Comparison of ENCODE assay signal across 1 cellular context in the genomic region with DNA sequence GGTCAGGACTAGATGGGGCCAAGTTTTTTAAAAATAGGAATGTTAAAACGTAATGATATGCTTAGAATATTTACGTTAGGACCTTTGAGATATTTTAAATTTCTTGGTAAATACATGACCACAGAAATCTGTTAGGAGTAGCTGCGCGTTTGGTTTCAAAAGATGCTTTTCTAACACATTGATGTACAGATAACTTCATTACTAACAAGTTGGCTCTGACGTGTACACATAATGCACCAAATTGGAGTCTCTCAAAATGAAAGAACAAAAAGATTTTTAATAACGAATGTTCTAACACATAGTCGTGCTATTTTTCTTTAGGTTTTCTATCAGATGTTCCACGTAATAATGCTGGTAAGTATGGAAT.
TF ChIP-seq lines count a peak whose summit lies in the region.

No MANE protein-coding gene starts in this region.

TF ChIP-seq in K562, 482 proteins besides CTCF, POLR2A, EP300 and RAD21:
- TF ChIP-seq NONO (IDR thresholded peaks at IDR 0.05; ENCODE audit: low read depth in 2 of 2, low read length in 1 of 2) (0 out of 4 replicates have a peak, but pooled peaks of 1 of the 2 experiments have one; percentile 2), SOX6 (IDR thresholded peaks at IDR 0.05) (no peak), FUS (optimal IDR thresholded peaks at IDR 0.05; ENCODE audit: low read depth, low read length) (no peak), ZNF518B (CRISPR knock-in tag; IDR thresholded peaks at IDR 0.05) (no peak), SMARCE1 (IDR thresholded peaks at IDR 0.05) (peak; percentile 26; the same call in 1 of the 2 replicates), NFATC3 (IDR thresholded peaks at IDR 0.05) (0 out of 2 replicates have a peak, but pooled peaks have one; percentile 63), NCOA1 (IDR thresholded peaks at IDR 0.05; ENCODE audit: low read depth) (no peak), SAFB (IDR thresholded peaks at IDR 0.05; ENCODE audit: borderline replicate concordance, low read depth, low read length) (no peak), CEBPG (CRISPR knock-in tag; IDR thresholded peaks at IDR 0.05) (no peak), CEBPG (tag; conservative IDR thresholded peaks at IDR 0.05 in 1 of 2, IDR thresholded peaks at IDR 0.05 in 1 of 2) (no peak), BCOR (IDR thresholded peaks at IDR 0.05) (no peak), HCFC1 (IDR thresholded peaks at IDR 0.05; ENCODE audit: low read depth, low read length) (no peak), GTF2E2 (tag; IDR thresholded peaks at IDR 0.05) (peak; percentile 36; the same call in 1 of the 2 replicates), ELF1 (tag; IDR thresholded peaks at IDR 0.05) (0 out of 2 replicates have a peak, but pooled peaks have one; percentile 33), KDM1A (IDR thresholded peaks at IDR 0.05) (0 out of 4 replicates have a peak, but pooled peaks of 1 of the 2 experiments have one; percentile 10), TGIF2 (CRISPR knock-in tag; IDR thresholded peaks at IDR 0.05) (peak; percentile 8; the same call in 1 of the 2 replicates), HDAC3 (IDR thresholded peaks at IDR 0.05; ENCODE audit: borderline replicate concordance, partially characterized antibody) (peak; percentile 24), ZFP36 (IDR thresholded peaks at IDR 0.05; ENCODE audit: low read depth, low read length, partially characterized antibody) (no peak), ZNF239 (CRISPR knock-in tag; IDR thresholded peaks at IDR 0.05) (no peak), RBM17 (IDR thresholded peaks at IDR 0.05; ENCODE audit: borderline replicate concordance, low read depth, low read length) (no peak), ZFX (CRISPR knock-in tag; IDR thresholded peaks at IDR 0.05) (0 out of 2 replicates have a peak, but pooled peaks have one; percentile 17), PML (IDR thresholded peaks at IDR 0.05; ENCODE audit: low read length) (0 out of 2 replicates have a peak, but pooled peaks have one; percentile 9), FOXA1 (IDR thresholded peaks at IDR 0.05; ENCODE audit: borderline replicate concordance) (no peak), NR2C1 (IDR thresholded peaks at IDR 0.05) (no peak), NR2C1 (tag; IDR thresholded peaks at IDR 0.05) (no peak), CHD4 (IDR thresholded peaks at IDR 0.05; ENCODE audit: insufficient read depth, insufficient replicate concordance, low read depth, low read length, poor library complexity, severe bottlenecking) (peak; percentile 30), SMARCA4 (IDR thresholded peaks at IDR 0.05) (0 out of 2 replicates have a peak, but pooled peaks have one; percentile 8), FOXM1 (IDR thresholded peaks at IDR 0.05; ENCODE audit: low read depth) (peak; percentile 82), FOXM1 (CRISPR knock-in tag; IDR thresholded peaks at IDR 0.05; ENCODE audit: low read depth) (no peak), TFE3 (CRISPR knock-in tag; IDR thresholded peaks at IDR 0.05) (no peak), GABPB2 (CRISPR knock-in tag; conservative IDR thresholded peaks at IDR 0.05) (no peak)
- TF ChIP-seq, protein P1, sequence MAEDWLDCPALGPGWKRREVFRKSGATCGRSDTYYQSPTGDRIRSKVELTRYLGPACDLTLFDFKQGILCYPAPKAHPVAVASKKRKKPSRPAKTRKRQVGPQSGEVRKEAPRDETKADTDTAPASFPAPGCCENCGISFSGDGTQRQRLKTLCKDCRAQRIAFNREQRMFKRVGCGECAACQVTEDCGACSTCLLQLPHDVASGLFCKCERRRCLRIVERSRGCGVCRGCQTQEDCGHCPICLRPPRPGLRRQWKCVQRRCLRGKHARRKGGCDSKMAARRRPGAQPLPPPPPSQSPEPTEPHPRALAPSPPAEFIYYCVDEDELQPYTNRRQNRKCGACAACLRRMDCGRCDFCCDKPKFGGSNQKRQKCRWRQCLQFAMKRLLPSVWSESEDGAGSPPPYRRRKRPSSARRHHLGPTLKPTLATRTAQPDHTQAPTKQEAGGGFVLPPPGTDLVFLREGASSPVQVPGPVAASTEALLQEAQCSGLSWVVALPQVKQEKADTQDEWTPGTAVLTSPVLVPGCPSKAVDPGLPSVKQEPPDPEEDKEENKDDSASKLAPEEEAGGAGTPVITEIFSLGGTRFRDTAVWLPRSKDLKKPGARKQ (CRISPR knock-in tag; IDR thresholded peaks at IDR 0.05): no peak
- TF ChIP-seq, protein P2, sequence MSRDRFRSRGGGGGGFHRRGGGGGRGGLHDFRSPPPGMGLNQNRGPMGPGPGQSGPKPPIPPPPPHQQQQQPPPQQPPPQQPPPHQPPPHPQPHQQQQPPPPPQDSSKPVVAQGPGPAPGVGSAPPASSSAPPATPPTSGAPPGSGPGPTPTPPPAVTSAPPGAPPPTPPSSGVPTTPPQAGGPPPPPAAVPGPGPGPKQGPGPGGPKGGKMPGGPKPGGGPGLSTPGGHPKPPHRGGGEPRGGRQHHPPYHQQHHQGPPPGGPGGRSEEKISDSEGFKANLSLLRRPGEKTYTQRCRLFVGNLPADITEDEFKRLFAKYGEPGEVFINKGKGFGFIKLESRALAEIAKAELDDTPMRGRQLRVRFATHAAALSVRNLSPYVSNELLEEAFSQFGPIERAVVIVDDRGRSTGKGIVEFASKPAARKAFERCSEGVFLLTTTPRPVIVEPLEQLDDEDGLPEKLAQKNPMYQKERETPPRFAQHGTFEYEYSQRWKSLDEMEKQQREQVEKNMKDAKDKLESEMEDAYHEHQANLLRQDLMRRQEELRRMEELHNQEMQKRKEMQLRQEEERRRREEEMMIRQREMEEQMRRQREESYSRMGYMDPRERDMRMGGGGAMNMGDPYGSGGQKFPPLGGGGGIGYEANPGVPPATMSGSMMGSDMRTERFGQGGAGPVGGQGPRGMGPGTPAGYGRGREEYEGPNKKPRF (IDR thresholded peaks at IDR 0.05; ENCODE audit: low read depth, low read length): no peak
- TF ChIP-seq, protein P3, sequence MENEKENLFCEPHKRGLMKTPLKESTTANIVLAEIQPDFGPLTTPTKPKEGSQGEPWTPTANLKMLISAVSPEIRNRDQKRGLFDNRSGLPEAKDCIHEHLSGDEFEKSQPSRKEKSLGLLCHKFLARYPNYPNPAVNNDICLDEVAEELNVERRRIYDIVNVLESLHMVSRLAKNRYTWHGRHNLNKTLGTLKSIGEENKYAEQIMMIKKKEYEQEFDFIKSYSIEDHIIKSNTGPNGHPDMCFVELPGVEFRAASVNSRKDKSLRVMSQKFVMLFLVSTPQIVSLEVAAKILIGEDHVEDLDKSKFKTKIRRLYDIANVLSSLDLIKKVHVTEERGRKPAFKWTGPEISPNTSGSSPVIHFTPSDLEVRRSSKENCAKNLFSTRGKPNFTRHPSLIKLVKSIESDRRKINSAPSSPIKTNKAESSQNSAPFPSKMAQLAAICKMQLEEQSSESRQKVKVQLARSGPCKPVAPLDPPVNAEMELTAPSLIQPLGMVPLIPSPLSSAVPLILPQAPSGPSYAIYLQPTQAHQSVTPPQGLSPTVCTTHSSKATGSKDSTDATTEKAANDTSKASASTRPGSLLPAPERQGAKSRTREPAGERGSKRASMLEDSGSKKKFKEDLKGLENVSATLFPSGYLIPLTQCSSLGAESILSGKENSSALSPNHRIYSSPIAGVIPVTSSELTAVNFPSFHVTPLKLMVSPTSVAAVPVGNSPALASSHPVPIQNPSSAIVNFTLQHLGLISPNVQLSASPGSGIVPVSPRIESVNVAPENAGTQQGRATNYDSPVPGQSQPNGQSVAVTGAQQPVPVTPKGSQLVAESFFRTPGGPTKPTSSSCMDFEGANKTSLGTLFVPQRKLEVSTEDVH (IDR thresholded peaks at IDR 0.05; ENCODE audit: low read depth, partially characterized antibody): peak; percentile 9
- TF ChIP-seq, protein P4, sequence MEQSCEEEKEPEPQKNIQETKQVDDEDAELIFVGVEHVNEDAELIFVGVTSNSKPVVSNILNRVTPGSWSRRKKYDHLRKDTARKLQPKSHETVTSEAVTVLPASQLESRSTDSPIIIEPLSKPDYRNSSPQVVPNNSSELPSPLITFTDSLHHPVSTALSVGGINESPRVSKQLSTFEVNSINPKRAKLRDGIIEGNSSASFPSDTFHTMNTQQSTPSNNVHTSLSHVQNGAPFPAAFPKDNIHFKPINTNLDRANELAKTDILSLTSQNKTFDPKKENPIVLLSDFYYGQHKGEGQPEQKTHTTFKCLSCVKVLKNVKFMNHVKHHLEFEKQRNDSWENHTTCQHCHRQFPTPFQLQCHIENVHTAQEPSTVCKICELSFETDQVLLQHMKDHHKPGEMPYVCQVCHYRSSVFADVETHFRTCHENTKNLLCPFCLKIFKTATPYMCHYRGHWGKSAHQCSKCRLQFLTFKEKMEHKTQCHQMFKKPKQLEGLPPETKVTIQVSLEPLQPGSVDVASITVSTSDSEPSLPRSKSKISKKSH (CRISPR knock-in tag; IDR thresholded peaks at IDR 0.05): no peak
